ENCODE assay signal across 8 cellular contexts in genomic region chr11:115503083-115503885, GRCh38. TPM values are rescaled to one million over a fixed set of nuclear protein-coding genes. Genes with fewer than 3 reads are reported as not detected.
DNase-seq lines count a peak whose midpoint lies in the region; TF ChIP-seq lines count a peak whose summit lies in the region.

No MANE protein-coding gene starts in this region.

- in situ Hi-C loops in GM13977 (cut with MboI; ENCODE audit: low pct_unique_long_range_greater_than_20kb, low sequenced_read_pairs, unreplicated experiment) (no loop called here), transverse colon (cut with MboI; ENCODE audit: low pct_ligation_motif_present in 1 of 4, low pct_unique_long_range_greater_than_20kb in 1 of 4, low sequenced_read_pairs in 3 of 4) (no loop called here)

- WGBS in transverse colon (ENCODE audit: low coverage in 1 of 2), 2 donors = 3% methylated on average over 58 of the region's 77 CpGs; no CpG with 5 or more reads in 1 of the 2 donors

- H3K9ac ChIP-seq in muscle layer of colon (ENCODE audit: low read length) = no peak overlapping the region

- TF ChIP-seq POLR2A in transverse colon (IDR thresholded peaks at IDR 0.05) = no peak

- TF ChIP-seq CTCF in GM13977 (IDR thresholded peaks at IDR 0.05; ENCODE audit: extremely low read depth, insufficient read depth, missing control alignments) (peak; percentile 42), transverse colon (IDR thresholded peaks at IDR 0.05) (peak in 3 of 5 experiments; percentile 5 to 35 (median 21))

- H3K27ac ChIP-seq in muscle layer of colon (ENCODE audit: low read depth, low read length) = peak overlapping the region; percentile 79
- H3K27ac ChIP-seq in transverse colon = peak overlapping the region; percentile 60 to 81 (median 74)

- intact Hi-C loops in transverse colon (cut with DNase I; ENCODE audit: low total_unique reads) = loop anchor here (5.0 kb wide), 1 partner anchor 166 kb away; no protein-coding TSS in a partner anchor

- DNase-seq in A172 (ENCODE audit: low spot score) (peak; percentile 27), GM13977 (ENCODE audit: low spot score) (peak; percentile 67), NCI-H2171 treated with DMSO at 0.1 percent for 48 hours (lab: John Stamatoyannopoulos, UW) (peak; percentile 75), fibroblast of gingiva (ENCODE audit: low read depth) (peak; percentile 4), transverse colon (peak; percentile 61), SIG-M5 treated with dmso at 0.1 percent for 504 hours (lab: John Stamatoyannopoulos, UW; ENCODE audit: unreplicated experiment) (no peak)
- peak; percentile 58 for DNase-seq in activated CD8-positive, alpha-beta memory T cell treated with anti-CD3 and anti-CD28 coated beads for 24 hours

- H3K36me3 ChIP-seq in muscle layer of colon (ENCODE audit: insufficient read depth, low read length) = no peaks in the 10 kb centered on the region
- H3K36me3 ChIP-seq in transverse colon = no peaks in the 10 kb centered on the region

- H3K4me3 ChIP-seq in muscle layer of colon (ENCODE audit: low read depth in 1 of 2, low read length in 2 of 2) (peak overlapping the region; percentile 81 to 83), transverse colon (peak overlapping the region; percentile 43 to 62 (median 50))

- peaks cover 0 to 22% of the 10 kb centered on the region in 2 donors for H3K27me3 ChIP-seq in muscle layer of colon (ENCODE audit: control insufficient read depth in 1 of 2, insufficient read depth in 2 of 2, low read length in 2 of 2)
- H3K27me3 ChIP-seq in transverse colon = peaks cover 89% of the 10 kb centered on the region

- H3K4me1 ChIP-seq in muscle layer of colon (ENCODE audit: insufficient read depth, low read length) (peaks cover 9% of the 10 kb centered on the region), transverse colon (peaks cover 8 to 25% (median 22%) of the 10 kb centered on the region in 4 donors)

- no peak for TF ChIP-seq EP300 in transverse colon (IDR thresholded peaks at IDR 0.05; ENCODE audit: low read depth)

- H3K9me3 ChIP-seq in muscle layer of colon (ENCODE audit: low read length) (no peaks in the 10 kb centered on the region), transverse colon (no peaks in the 10 kb centered on the region)

RNA-seq across cellular contexts. Expression of gene CADM1, which starts 0.9 kb away (rescaled TPM):
- total RNA-seq in A172 (2014; rRNA removed; shearing (Covaris generic)) = 6.7 and 14.6 TPM in 2 replicates
- 1 to 10 TPM; 2.8 to 6.4 (median 3.7) TPM for total RNA-seq in transverse colon
